Comparison of ENCODE assay signal across 1 cellular context in the genomic region with DNA sequence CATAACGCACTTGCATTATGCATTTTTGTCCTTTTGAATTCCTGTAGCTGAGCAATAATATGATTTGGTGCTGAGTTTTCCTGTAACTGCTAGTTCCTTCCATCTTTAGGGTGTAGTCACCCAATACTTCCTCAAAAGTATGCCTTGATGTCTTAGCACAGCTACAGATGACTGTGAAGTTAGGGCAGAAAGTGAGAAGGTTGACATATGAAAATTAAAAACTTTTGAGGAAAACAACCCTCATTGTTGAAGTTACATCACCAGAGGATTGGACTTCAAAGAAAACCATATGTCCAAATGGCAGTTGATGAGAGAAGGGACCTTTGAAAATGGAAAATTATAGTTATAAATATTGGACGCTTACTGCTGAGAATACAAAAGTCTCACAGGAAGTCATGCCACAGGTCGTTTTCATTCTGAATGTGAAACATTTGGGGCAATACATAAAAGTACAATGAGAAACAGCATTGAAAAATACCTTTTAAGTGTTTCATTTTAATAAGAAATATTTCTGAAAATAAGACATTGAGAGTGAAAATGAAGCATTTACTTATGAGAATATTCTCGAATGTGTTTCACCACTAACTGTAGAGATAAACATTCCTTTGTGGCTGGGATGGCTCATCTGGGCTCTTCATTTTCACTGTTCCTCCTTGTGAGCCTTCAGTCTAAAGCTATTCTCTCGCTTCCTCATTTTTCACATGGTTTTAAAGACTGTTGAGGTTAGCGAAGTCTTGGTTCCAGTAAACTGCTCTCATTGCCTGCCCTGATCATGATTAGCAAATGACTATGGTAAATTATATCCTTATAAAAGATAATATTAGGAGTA.
TF ChIP-seq lines count a peak whose summit lies in the region.

No MANE protein-coding gene starts in this region.

TF ChIP-seq in SK-N-SH, 30 proteins besides CTCF, POLR2A, EP300 and RAD21 (continued from another document):
- no peak for TF ChIP-seq ZBTB33 (IDR thresholded peaks at IDR 0.05; ENCODE audit: borderline replicate concordance, low read depth)
- TF ChIP-seq TAF1 (IDR thresholded peaks at IDR 0.05; ENCODE audit: borderline replicate concordance, low read depth, low read length), result no peak
TF ChIP-seq in SK-N-SH: peak in this region for 0.
